3 cellular contexts compared by ENCODE assay signal in genomic region chr10:71052261-71052660, GRCh38.
A peak's percentile ranks its signal among the peaks of the same experiment; 100 is the strongest.
TF ChIP-seq lines count a peak whose summit lies in the region.

No MANE protein-coding gene starts in this region.

TF ChIP-seq in HEK293, 187 proteins besides CTCF, POLR2A, EP300 and RAD21:
- TF ChIP-seq ZNF266 (tag by site-specific recombination; IDR thresholded peaks at IDR 0.05; ENCODE audit: low read depth) (no peak), ZNF174 (tag by site-specific recombination; IDR thresholded peaks at IDR 0.05) (no peak), ZNF768 (tag by site-specific recombination; IDR thresholded peaks at IDR 0.05) (0 out of 2 replicates have a peak, but pooled peaks have one; percentile 5), ZNF324 (tag by site-specific recombination; IDR thresholded peaks at IDR 0.05) (no peak), ZNF776 (tag by site-specific recombination; IDR thresholded peaks at IDR 0.05; ENCODE audit: borderline replicate concordance) (no peak)

TF ChIP-seq in K562, 482 proteins besides CTCF, POLR2A, EP300 and RAD21:
- TF ChIP-seq MAX (CRISPR knock-in tag; IDR thresholded peaks at IDR 0.05) (no peak), NR2F6 (CRISPR knock-in tag; IDR thresholded peaks at IDR 0.05) (no peak), ZFP36 (IDR thresholded peaks at IDR 0.05; ENCODE audit: low read depth, low read length, partially characterized antibody) (peak; percentile 47), NCOA1 (IDR thresholded peaks at IDR 0.05; ENCODE audit: low read depth) (no peak), DLX4 (CRISPR knock-in tag; IDR thresholded peaks at IDR 0.05) (no peak), ZNF263 (CRISPR knock-in tag; IDR thresholded peaks at IDR 0.05; ENCODE audit: borderline replicate concordance) (peak; percentile 65), L3MBTL2 (IDR thresholded peaks at IDR 0.05) (no peak), ZNF197 (CRISPR knock-in tag; IDR thresholded peaks at IDR 0.05; ENCODE audit: low read depth) (no peak), RNF2 (IDR thresholded peaks at IDR 0.05) (no peak), ZNF398 (CRISPR knock-in tag; IDR thresholded peaks at IDR 0.05) (no peak)
TF ChIP-seq in K562: peak in this region for 2.

TF ChIP-seq in H1, 55 proteins besides CTCF, POLR2A, EP300 and RAD21:
- TF ChIP-seq BRCA1 (IDR thresholded peaks at IDR 0.05; ENCODE audit: low read depth, low read length) (no peak), SIRT6 (IDR thresholded peaks at IDR 0.05; ENCODE audit: low read length) (no peak), SIN3A (conservative IDR thresholded peaks at IDR 0.05 in 1 of 2, IDR thresholded peaks at IDR 0.05 in 1 of 2; ENCODE audit: low read depth in 1 of 2, low read length in 2 of 2) (no peak), SAP30 (IDR thresholded peaks at IDR 0.05; ENCODE audit: insufficient read depth, insufficient replicate concordance, low read length) (no peak), FOSL1 (IDR thresholded peaks at IDR 0.05; ENCODE audit: insufficient read depth, low read depth, low read length) (no peak), GABPA (IDR thresholded peaks at IDR 0.05; ENCODE audit: borderline replicate concordance, insufficient read depth, low read length) (no peak), RBBP5 (IDR thresholded peaks at IDR 0.05; ENCODE audit: borderline replicate concordance, low read depth, low read length) (no peak), KDM4A (IDR thresholded peaks at IDR 0.05; ENCODE audit: low read depth, low read length, severe bottlenecking) (no peak), TAF7 (optimal IDR thresholded peaks at IDR 0.05; ENCODE audit: borderline replicate concordance, low read depth, low read length) (no peak), SIX5 (IDR thresholded peaks at IDR 0.05; ENCODE audit: low read depth, low read length) (no peak), USF2 (IDR thresholded peaks at IDR 0.05; ENCODE audit: low read length) (no peak), NANOG (IDR thresholded peaks at IDR 0.05; ENCODE audit: insufficient read depth, low read depth, low read length, poor library complexity, severe bottlenecking) (no peak)
